Comparison of ENCODE assay signal across 1 cellular context in genomic region chr18:2846638-2847340, GRCh38.
TF ChIP-seq lines count a peak whose summit lies in the region.

Gene EMILIN2, plus strand, starts transcription at chr18:2847006. Its CDS starts 183 bp downstream, at chr18:2847189.

TF ChIP-seq in HEK293, 187 proteins besides CTCF, POLR2A, EP300 and RAD21 (continued from another document):
- no peak for TF ChIP-seq ZNF645 (tag by site-specific recombination; IDR thresholded peaks at IDR 0.05)
- TF ChIP-seq, protein P1, sequence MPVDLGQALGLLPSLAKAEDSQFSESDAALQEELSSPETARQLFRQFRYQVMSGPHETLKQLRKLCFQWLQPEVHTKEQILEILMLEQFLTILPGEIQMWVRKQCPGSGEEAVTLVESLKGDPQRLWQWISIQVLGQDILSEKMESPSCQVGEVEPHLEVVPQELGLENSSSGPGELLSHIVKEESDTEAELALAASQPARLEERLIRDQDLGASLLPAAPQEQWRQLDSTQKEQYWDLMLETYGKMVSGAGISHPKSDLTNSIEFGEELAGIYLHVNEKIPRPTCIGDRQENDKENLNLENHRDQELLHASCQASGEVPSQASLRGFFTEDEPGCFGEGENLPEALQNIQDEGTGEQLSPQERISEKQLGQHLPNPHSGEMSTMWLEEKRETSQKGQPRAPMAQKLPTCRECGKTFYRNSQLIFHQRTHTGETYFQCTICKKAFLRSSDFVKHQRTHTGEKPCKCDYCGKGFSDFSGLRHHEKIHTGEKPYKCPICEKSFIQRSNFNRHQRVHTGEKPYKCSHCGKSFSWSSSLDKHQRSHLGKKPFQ (tag by site-specific recombination; IDR thresholded peaks at IDR 0.05) = no peak
- TF ChIP-seq ZNF621 (tag by site-specific recombination; IDR thresholded peaks at IDR 0.05) = no peak
- TF ChIP-seq ZNF677 (tag by site-specific recombination; IDR thresholded peaks at IDR 0.05) = no peak
- no peak for TF ChIP-seq ZNF837 (tag by site-specific recombination; IDR thresholded peaks at IDR 0.05)
- no peak for TF ChIP-seq SCRT1 (tag by site-specific recombination; IDR thresholded peaks at IDR 0.05; ENCODE audit: borderline replicate concordance)
- peak; percentile 47; the same call in 1 of the 2 replicates for TF ChIP-seq KLF8 (tag by site-specific recombination; IDR thresholded peaks at IDR 0.05)
- no peak for TF ChIP-seq ZNF530 (tag by site-specific recombination; IDR thresholded peaks at IDR 0.05; ENCODE audit: low read depth)
- no peak for TF ChIP-seq ZNF548 (tag by site-specific recombination; IDR thresholded peaks at IDR 0.05)
- TF ChIP-seq, protein P2, sequence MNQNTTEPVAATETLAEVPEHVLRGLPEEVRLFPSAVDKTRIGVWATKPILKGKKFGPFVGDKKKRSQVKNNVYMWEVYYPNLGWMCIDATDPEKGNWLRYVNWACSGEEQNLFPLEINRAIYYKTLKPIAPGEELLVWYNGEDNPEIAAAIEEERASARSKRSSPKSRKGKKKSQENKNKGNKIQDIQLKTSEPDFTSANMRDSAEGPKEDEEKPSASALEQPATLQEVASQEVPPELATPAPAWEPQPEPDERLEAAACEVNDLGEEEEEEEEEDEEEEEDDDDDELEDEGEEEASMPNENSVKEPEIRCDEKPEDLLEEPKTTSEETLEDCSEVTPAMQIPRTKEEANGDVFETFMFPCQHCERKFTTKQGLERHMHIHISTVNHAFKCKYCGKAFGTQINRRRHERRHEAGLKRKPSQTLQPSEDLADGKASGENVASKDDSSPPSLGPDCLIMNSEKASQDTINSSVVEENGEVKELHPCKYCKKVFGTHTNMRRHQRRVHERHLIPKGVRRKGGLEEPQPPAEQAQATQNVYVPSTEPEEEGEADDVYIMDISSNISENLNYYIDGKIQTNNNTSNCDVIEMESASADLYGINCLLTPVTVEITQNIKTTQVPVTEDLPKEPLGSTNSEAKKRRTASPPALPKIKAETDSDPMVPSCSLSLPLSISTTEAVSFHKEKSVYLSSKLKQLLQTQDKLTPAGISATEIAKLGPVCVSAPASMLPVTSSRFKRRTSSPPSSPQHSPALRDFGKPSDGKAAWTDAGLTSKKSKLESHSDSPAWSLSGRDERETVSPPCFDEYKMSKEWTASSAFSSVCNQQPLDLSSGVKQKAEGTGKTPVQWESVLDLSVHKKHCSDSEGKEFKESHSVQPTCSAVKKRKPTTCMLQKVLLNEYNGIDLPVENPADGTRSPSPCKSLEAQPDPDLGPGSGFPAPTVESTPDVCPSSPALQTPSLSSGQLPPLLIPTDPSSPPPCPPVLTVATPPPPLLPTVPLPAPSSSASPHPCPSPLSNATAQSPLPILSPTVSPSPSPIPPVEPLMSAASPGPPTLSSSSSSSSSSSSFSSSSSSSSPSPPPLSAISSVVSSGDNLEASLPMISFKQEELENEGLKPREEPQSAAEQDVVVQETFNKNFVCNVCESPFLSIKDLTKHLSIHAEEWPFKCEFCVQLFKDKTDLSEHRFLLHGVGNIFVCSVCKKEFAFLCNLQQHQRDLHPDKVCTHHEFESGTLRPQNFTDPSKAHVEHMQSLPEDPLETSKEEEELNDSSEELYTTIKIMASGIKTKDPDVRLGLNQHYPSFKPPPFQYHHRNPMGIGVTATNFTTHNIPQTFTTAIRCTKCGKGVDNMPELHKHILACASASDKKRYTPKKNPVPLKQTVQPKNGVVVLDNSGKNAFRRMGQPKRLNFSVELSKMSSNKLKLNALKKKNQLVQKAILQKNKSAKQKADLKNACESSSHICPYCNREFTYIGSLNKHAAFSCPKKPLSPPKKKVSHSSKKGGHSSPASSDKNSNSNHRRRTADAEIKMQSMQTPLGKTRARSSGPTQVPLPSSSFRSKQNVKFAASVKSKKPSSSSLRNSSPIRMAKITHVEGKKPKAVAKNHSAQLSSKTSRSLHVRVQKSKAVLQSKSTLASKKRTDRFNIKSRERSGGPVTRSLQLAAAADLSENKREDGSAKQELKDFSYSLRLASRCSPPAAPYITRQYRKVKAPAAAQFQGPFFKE (tag by site-specific recombination; IDR thresholded peaks at IDR 0.05; ENCODE audit: borderline replicate concordance) = no peak
- peak; percentile 22; the same call in 1 of the 2 replicates for TF ChIP-seq ZNF449 (tag by site-specific recombination; IDR thresholded peaks at IDR 0.05)
- TF ChIP-seq HIC1 (tag by site-specific recombination; IDR thresholded peaks at IDR 0.05) = peak; percentile 97
- no peak for TF ChIP-seq KLF10 (tag by site-specific recombination; IDR thresholded peaks at IDR 0.05)
- no peak for TF ChIP-seq ZNF112 (tag by site-specific recombination; IDR thresholded peaks at IDR 0.05)
- TF ChIP-seq ZNF37A (tag by site-specific recombination; IDR thresholded peaks at IDR 0.05) = no peak
- no peak for TF ChIP-seq ZNF140 (tag by site-specific recombination; IDR thresholded peaks at IDR 0.05)
- TF ChIP-seq ZNF324 (tag by site-specific recombination; IDR thresholded peaks at IDR 0.05) = peak; percentile 57; the same call in 1 of the 2 replicates
- TF ChIP-seq ZNF521 (tag by site-specific recombination; IDR thresholded peaks at IDR 0.05) = no peak
- TF ChIP-seq MZF1 (tag by site-specific recombination; IDR thresholded peaks at IDR 0.05; ENCODE audit: borderline replicate concordance) = no peak
- TF ChIP-seq GLI4 (tag by site-specific recombination; IDR thresholded peaks at IDR 0.05) = no peak
